In the genomic region with DNA sequence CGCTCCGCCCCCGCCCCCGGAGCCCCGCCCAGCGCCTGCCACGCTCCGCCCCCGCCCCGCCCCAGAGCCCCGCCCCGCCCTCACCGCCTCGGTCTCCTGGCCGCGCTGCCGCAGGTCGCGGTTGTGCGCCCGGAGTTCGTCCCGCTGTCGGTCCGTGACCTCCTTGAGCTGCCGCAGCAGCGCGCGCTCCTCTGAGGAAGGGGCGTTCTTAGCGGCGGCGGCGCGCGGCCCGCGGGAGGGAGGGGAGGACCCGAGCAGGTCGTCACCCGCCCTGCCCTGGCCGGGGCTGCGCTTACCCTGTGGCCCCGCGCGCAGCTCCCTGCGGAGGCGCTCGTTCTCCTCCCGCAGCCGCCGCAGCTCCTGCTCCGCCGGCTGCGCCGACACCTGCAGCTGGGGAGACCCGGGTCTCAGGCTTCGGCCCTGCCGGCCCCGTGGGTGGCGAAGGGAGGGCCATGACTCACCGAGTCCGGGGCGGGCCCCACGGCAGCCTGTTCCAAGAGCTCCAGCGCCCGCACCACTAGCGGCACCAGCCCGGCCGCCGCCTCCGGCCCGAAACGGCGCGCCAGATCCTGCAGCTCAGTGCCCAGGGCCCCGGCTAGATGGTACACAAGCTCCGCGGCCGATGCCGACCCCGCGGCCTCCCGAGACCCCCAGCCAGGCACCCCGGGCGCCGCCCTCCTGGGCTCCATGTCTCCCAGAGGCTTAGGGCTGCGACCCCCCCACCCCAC, we compare ENCODE assay signal across 8 cellular contexts. TPM values are rescaled to one million over a fixed set of nuclear protein-coding genes. Genes with fewer than 3 reads are reported as not detected.
A peak's percentile ranks its signal among the peaks of the same experiment; 100 is the strongest.
DNase-seq lines count a peak whose midpoint lies in the region; ATAC-seq lines count a peak whose summit lies in the region.

No MANE protein-coding gene starts in this region.

- peak overlapping the region; percentile 56 for H3K4me3 Mint-ChIP-seq in activated CD8-positive, alpha-beta T cell treated with anti-CD3 and anti-CD28 coated beads, Interleukin-2, amount 10 ng/mL, durations not matched to agents 7 days and 5 days

- no peaks in the 10 kb centered on the region for H3K9me3 Mint-ChIP-seq in activated CD8-positive, alpha-beta T cell treated with anti-CD3 and anti-CD28 coated beads, Interleukin-2, amount 10 ng/mL, durations not matched to agents 7 days and 5 days (ENCODE audit: insufficient read depth)

- peaks cover 32% of the 10 kb centered on the region for H3K36me3 Mint-ChIP-seq in activated CD8-positive, alpha-beta T cell treated with anti-CD3 and anti-CD28 coated beads, Interleukin-2, amount 10 ng/mL, durations not matched to agents 7 days and 5 days (ENCODE audit: low read depth)

- no peaks in the 10 kb centered on the region for H3K4me1 ChIP-seq in endocrine pancreas (ENCODE audit: control insufficient read depth, insufficient read depth, low read length)

- H3K27me3 ChIP-seq in endocrine pancreas (ENCODE audit: control insufficient read depth, insufficient read depth, low read length), result no peaks in the 10 kb centered on the region

- H3K4me3 ChIP-seq in endocrine pancreas (ENCODE audit: control insufficient read depth, insufficient read depth, low read length), result no peak overlapping the region

- ATAC-seq in HG02885 (IDR thresholded peaks at IDR 0.05; ENCODE audit: poor library complexity, unreplicated experiment), result peak; percentile 52
- peak; percentile 75 for ATAC-seq in activated CD8-positive, alpha-beta T cell treated with anti-CD3 and anti-CD28 coated beads, Interleukin-2, amount 10 ng/mL, durations not matched to agents 7 days and 5 days

- CTCF ChIA-PET in activated CD8-positive, alpha-beta T cell treated with anti-CD3 and anti-CD28 coated beads, Interleukin-2, amount 10 ng/mL, durations not matched to agents 7 days and 5 days (lab: Charles Lee), result interaction anchor here (0.6 to 6.8 kb wide), 21 partner anchors 10 to 351 kb away, joined by 3 to 52 read pairs (median 4); a partner anchor contains a TSS

- H3K9ac ChIP-seq in endocrine pancreas (ENCODE audit: control insufficient read depth, insufficient read depth, low read length), result peak overlapping the region; percentile 39

- peaks cover 17% of the 10 kb centered on the region for H3K36me3 ChIP-seq in endocrine pancreas (ENCODE audit: control insufficient read depth, insufficient read depth, low read length)

- peaks cover 42% of the 10 kb centered on the region for H3K4me1 Mint-ChIP-seq in activated CD8-positive, alpha-beta T cell treated with anti-CD3 and anti-CD28 coated beads, Interleukin-2, amount 10 ng/mL, durations not matched to agents 7 days and 5 days (ENCODE audit: low read depth)

- peak overlapping the region; percentile 34 for H3K27ac Mint-ChIP-seq in activated CD8-positive, alpha-beta T cell treated with anti-CD3 and anti-CD28 coated beads, Interleukin-2, amount 10 ng/mL, durations not matched to agents 7 days and 5 days

- no peaks in the 10 kb centered on the region for H3K27me3 Mint-ChIP-seq in activated CD8-positive, alpha-beta T cell treated with anti-CD3 and anti-CD28 coated beads, Interleukin-2, amount 10 ng/mL, durations not matched to agents 7 days and 5 days (ENCODE audit: low read depth)

- H3K9me3 ChIP-seq in endocrine pancreas (ENCODE audit: control insufficient read depth, low read length), result no peaks in the 10 kb centered on the region

- peak; percentile 36 for DNase-seq in NCI-H510A (lab: John Stamatoyannopoulos, UW)
- no peak for DNase-seq in NCI-H510A treated with DMSO at 0.1 percent for 48 hours (lab: John Stamatoyannopoulos, UW)
- peak; percentile 18 for DNase-seq in NCI-H2227 treated with DMSO at 0.1 percent for 48 hours (lab: John Stamatoyannopoulos, UW)
- peak; percentile 80 for DNase-seq in activated CD8-positive, alpha-beta T cell treated with anti-CD3 and anti-CD28 coated beads, Interleukin-2, amount 10 ng/mL, durations not matched to agents 7 days and 5 days
- DNase-seq in midbrain (lab: John Stamatoyannopoulos, UW), result peak; percentile 64
- peak; percentile 77 to 78 for DNase-seq in stimulated activated CD8-positive, alpha-beta memory T cell treated with anti-CD3 and anti-CD28 coated beads, Interleukin-2, amount 100 ng/mL, for 48 hours (ENCODE audit: low read depth in 2 of 2)

- POLR2A ChIA-PET in activated CD8-positive, alpha-beta T cell treated with anti-CD3 and anti-CD28 coated beads, Interleukin-2, amount 10 ng/mL, durations not matched to agents 7 days and 5 days (lab: Charles Lee), result no interaction called here

RNA-seq across cellular contexts. Expression of a gene that starts 0.4 kb away (rescaled TPM):
- 1 to 10 TPM; 6.2 to 6.5 TPM for total RNA-seq in activated CD8-positive, alpha-beta T cell treated with anti-CD3 and anti-CD28 coated beads, Interleukin-2, amount 10 ng/mL, durations not matched to agents 7 days and 5 days

RNA-seq across cellular contexts. Expression of a gene that starts 3.7 kb away (rescaled TPM):
- 1 to 10 TPM; 4.5 to 5.3 TPM for total RNA-seq in activated CD8-positive, alpha-beta T cell treated with anti-CD3 and anti-CD28 coated beads, Interleukin-2, amount 10 ng/mL, durations not matched to agents 7 days and 5 days

RNA-seq across cellular contexts. Expression of a gene that starts 20.6 kb away (rescaled TPM):
- under 1 TPM; 0.55 to 0.68 TPM for total RNA-seq in activated CD8-positive, alpha-beta T cell treated with anti-CD3 and anti-CD28 coated beads, Interleukin-2, amount 10 ng/mL, durations not matched to agents 7 days and 5 days

RNA-seq across cellular contexts. Expression of a gene that starts 35.4 kb away (rescaled TPM):
- total RNA-seq in activated CD8-positive, alpha-beta T cell treated with anti-CD3 and anti-CD28 coated beads, Interleukin-2, amount 10 ng/mL, durations not matched to agents 7 days and 5 days, result 100 to 1,000 TPM; 309 to 321 TPM
